9 cellular contexts compared by ENCODE assay signal in the genomic region with DNA sequence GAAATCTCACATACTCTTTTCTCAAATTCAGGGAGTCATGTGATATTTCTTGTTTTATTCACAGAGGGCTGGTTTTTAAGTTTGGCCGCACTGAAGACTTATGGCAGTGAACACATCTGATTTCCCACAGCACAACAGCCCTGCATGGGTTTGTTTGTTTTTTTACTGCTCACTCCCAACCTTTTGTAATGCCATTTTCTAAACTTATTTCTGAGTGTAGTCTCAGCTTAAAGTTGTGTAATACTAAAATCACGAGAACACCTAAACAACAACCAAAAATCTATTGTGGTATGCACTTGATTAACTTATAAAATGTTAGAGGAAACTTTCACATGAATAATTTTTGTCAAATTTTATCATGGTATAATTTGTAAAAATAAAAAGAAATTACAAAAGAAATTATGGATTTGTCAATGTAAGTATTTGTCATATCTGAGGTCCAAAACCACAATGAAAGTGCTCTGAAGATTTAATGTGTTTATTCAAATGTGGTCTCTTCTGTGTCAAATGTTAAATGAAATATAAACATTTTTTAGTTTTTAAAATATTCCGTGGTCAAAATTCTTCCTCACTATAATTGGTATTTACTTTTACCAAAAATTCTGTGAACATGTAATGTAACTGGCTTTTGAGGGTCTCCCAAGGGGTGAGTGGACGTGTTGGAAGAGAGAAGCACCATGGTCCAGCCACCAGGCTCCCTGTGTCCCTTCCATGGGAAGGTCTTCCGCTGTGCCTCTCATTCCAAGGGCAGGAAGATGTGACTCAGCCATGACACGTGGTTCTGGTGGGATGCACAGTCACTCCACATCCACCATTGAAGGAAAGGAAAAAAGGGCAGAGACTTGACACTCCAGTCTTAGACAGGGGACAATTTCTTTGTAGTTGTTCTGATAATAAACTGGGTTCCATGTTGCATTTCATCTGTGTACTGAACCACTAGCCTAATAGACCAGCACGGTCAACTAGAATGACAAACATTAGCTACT. TPM values are rescaled to one million over a fixed set of nuclear protein-coding genes. Genes with fewer than 3 reads are reported as not detected.
DNase-seq lines count a peak whose midpoint lies in the region; ATAC-seq, FAIRE-seq and TF ChIP-seq lines count a peak whose summit lies in the region.
"Had no signal": no experiment of that assay in that cellular context is flagged by ENCODE, and none has a peak within 500 bp of the region (broad histone marks: within the 10 kb centered on the region; RNA-seq: fewer than 3 reads in every experiment).

No MANE protein-coding gene starts in this region.

- no peak overlapping the region for H3K4me3 Mint-ChIP-seq in naive thymus-derived CD8-positive, alpha-beta T cell

- H3K36me3 ChIP-seq in bronchial epithelial cell (ENCODE audit: control insufficient read depth, insufficient read depth, low read length) (peaks cover 10% of the 10 kb centered on the region), sigmoid colon (peaks cover 4 to 62% (median 30%) of the 10 kb centered on the region in 4 donors)

- DNase-seq in Caki2 (ENCODE audit: low read depth): peak; percentile 62
- DNase-seq in NCI-H226: peak; percentile 49
- peak; percentile 56 for DNase-seq in bronchial epithelial cell (ENCODE audit: low read depth)
- DNase-seq in naive thymus-derived CD8-positive, alpha-beta T cell: no peak
- no peak for DNase-seq in HuH-7 (ENCODE audit: low spot score)
- DNase-seq in NCI-H446 (lab: John Stamatoyannopoulos, UW): no peak
- DNase-seq in sigmoid colon: no peak
- DNase-seq: DMS79 had no signal

- WGBS in sigmoid colon, 2 donors: 89 to 90% methylated on average over 7 of the region's 7 CpGs

- H3K27ac ChIP-seq in sigmoid colon: peak overlapping the region in 1 of 4 donors; percentile 10

- H3K4me1 ChIP-seq in sigmoid colon: no peaks in the 10 kb centered on the region

- no peaks in the 10 kb centered on the region for H3K9me3 Mint-ChIP-seq in naive thymus-derived CD8-positive, alpha-beta T cell

- in situ Hi-C loops in Caki2 (cut with HindIII; ENCODE audit: low pct_unique_long_range_greater_than_20kb, low sequenced_read_pairs): no loop called here

- no peak for FAIRE-seq in bronchial epithelial cell (lab: Jason Lieb, UNC)

- no peak for TF ChIP-seq EP300 in sigmoid colon (IDR thresholded peaks at IDR 0.05)

- H3K27ac Mint-ChIP-seq in naive thymus-derived CD8-positive, alpha-beta T cell: peak overlapping the region in 6 of 10 donors; percentile 1 to 83 (median 76)

- peaks cover 12 to 19% (median 13%) of the 10 kb centered on the region in 4 donors for H3K4me1 Mint-ChIP-seq in naive thymus-derived CD8-positive, alpha-beta T cell

- H3K4me3 ChIP-seq in bronchial epithelial cell (ENCODE audit: low read depth, low read length): no peak overlapping the region
- no peak overlapping the region for H3K4me3 ChIP-seq in sigmoid colon

- TF ChIP-seq CTCF in bronchial epithelial cell (IDR thresholded peaks at IDR 0.05; ENCODE audit: insufficient read depth, low read length, severe bottlenecking): no peak
- TF ChIP-seq CTCF in sigmoid colon (IDR thresholded peaks at IDR 0.05): no peak

- H3K27me3 ChIP-seq in bronchial epithelial cell (ENCODE audit: control insufficient read depth, insufficient read depth, low read length) (no peaks in the 10 kb centered on the region), sigmoid colon (no peaks in the 10 kb centered on the region)

- no peaks in the 10 kb centered on the region for H3K27me3 Mint-ChIP-seq in naive thymus-derived CD8-positive, alpha-beta T cell

- intact Hi-C loops in sigmoid colon (cut with DNase I): no loop called here

- POLR2A ChIA-PET in naive thymus-derived CD8-positive, alpha-beta T cell (lab: Charles Lee): no interaction called here

- peaks cover 10 to 58% (median 14%) of the 10 kb centered on the region in 3 donors for H3K36me3 Mint-ChIP-seq in naive thymus-derived CD8-positive, alpha-beta T cell

- H3K9me3 ChIP-seq in sigmoid colon: no peaks in the 10 kb centered on the region

- no peak for ATAC-seq in naive thymus-derived CD8-positive, alpha-beta T cell
- no peak for ATAC-seq in HG03108 (IDR thresholded peaks at IDR 0.05; ENCODE audit: unreplicated experiment)

- TF ChIP-seq POLR2A in sigmoid colon (IDR thresholded peaks at IDR 0.05): no peak

RNA-seq across cellular contexts. Expression of gene TMEM50A, which starts 22.8 kb away (rescaled TPM):
- total RNA-seq in Caki2 (2014; rRNA removed; shearing (Covaris generic); ENCODE audit: low replicate concordance): 64.1 and 89.1 TPM in 2 replicates
- total RNA-seq in bronchial epithelial cell (105 and 138 TPM in 2 replicates), sigmoid colon (100 to 1,000 TPM in 3 of 4 donors, 10 to 100 TPM in 1; 55.0 to 153 (median 112) TPM)
- total RNA-seq in naive thymus-derived CD8-positive, alpha-beta T cell: 100 to 1,000 TPM in 1 of 2 experiments, 10 to 100 TPM in 1; 89.0 to 101 TPM
- 100 to 1,000 TPM; 130 to 201 (median 146) TPM for polyA plus RNA-seq in naive thymus-derived CD8-positive, alpha-beta T cell
- 10 to 100 TPM; 38.1 to 60.7 (median 38.4) TPM for polyA plus RNA-seq in sigmoid colon

RNA-seq across cellular contexts. Expression of gene RHCE, which starts 59.7 kb away (rescaled TPM):
- 0.68 TPM in 1 of 2 replicates, not detected in the other for total RNA-seq in Caki2 (2014; rRNA removed; shearing (Covaris generic); ENCODE audit: low replicate concordance)
- total RNA-seq in bronchial epithelial cell (2.0 and 3.7 TPM in 2 replicates), sigmoid colon (under 1 TPM in 2 of 4 donors, not detected in 2; 0.36 to 0.83 TPM)
- under 1 TPM; 0.44 to 0.60 TPM for total RNA-seq in naive thymus-derived CD8-positive, alpha-beta T cell
- polyA plus RNA-seq in naive thymus-derived CD8-positive, alpha-beta T cell: 1 to 10 TPM in 1 of 3 donors, under 1 TPM in 2; 0.30 to 1.1 (median 0.81) TPM
- polyA plus RNA-seq in sigmoid colon: under 1 TPM in 1 of 3 donors, not detected in 2; 0.07 TPM

Comparison
In these comparisons a context has a peak if more than half of its experiments do, and no peak if none do; other contexts are left out.
1. DNase-seq: peak in Caki2 (single experiment), NCI-H226 (single experiment) and bronchial epithelial cell (single experiment); none in naive thymus-derived CD8-positive, alpha-beta T cell (0 of 10), HuH-7 (single experiment), NCI-H446 (0 of 2) and sigmoid colon (single experiment).